15 cellular contexts compared by ENCODE assay signal in the genomic region with DNA sequence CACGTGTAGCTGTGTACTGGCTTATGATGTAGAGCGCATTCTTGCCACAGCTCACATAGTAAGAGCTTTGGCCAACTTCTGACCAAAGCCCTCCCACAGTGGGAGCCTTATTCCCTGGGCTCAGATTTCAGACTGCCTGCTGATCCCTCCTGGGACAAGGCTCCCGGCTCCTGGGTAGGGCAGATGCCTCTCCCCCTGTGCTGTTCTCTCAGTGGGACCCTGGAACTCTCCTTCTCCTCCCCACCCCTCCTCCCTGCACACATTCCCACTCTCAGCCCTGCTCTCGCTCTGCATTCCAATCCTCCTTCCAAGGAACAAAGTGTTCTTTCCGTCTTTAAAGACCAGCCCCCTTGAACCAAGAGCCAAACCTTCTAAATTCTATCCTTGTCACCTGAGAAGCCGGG. TPM values are rescaled to one million over a fixed set of nuclear protein-coding genes. Genes with fewer than 3 reads are reported as not detected.
DNase-seq lines count a peak whose midpoint lies in the region; ATAC-seq and TF ChIP-seq lines count a peak whose summit lies in the region.
"Had no signal": no experiment of that assay in that cellular context is flagged by ENCODE, and none has a peak within 500 bp of the region (broad histone marks: within the 10 kb centered on the region; RNA-seq: fewer than 3 reads in every experiment).

No MANE protein-coding gene starts in this region.

- H3K27ac ChIP-seq in tibial artery: peak overlapping the region; percentile 48 to 57

- H3K9me3 ChIP-seq in tibial artery: no peaks in the 10 kb centered on the region

- no peak overlapping the region for H3K4me3 ChIP-seq in tibial artery

- intact Hi-C loops in tibial artery (cut with DNase I; ENCODE audit: low total_unique reads): no loop called here

- no peaks in the 10 kb centered on the region for H3K9me3 Mint-ChIP-seq in activated T-helper 17 cell treated with anti-CD3 and anti-CD28 coated beads, Interleukin-2, amount 50 U/mL, for 72 hours

- H3K27ac Mint-ChIP-seq in activated T-helper 17 cell treated with anti-CD3 and anti-CD28 coated beads, Interleukin-2, amount 50 U/mL, for 72 hours: peak overlapping the region; percentile 81

- DNase-seq in activated T-cell treated with anti-CD3 and anti-CD28 coated beads, Interleukin-2, amount 50 U/mL, for 1 hour: peak; percentile 19
- no peak for DNase-seq in activated T-cell treated with anti-CD3 and anti-CD28 coated beads, Interleukin-2, amount 50 U/mL, for 48 hours
- DNase-seq in left kidney (ENCODE audit: low read depth, low spot score): peak; percentile 44
- DNase-seq in tibial artery: no peak
- no peak for DNase-seq in Ammon's horn (ENCODE audit: low spot score)
- DNase-seq in stimulated activated CD4-positive, alpha-beta T cell treated with anti-CD3 and anti-CD28 coated beads, Interleukin-4, amount 100 ng/mL, for 1 hour: no peak
- no peak for DNase-seq in NCI-H345 treated with DMSO at 0.1 percent for 48 hours (lab: John Stamatoyannopoulos, UW; ENCODE audit: unreplicated experiment)
- DNase-seq: anterior cingulate cortex; NCI-H446 treated with DMSO at 0.1 percent for 48 hours; stimulated activated CD4-positive, alpha-beta T cell treated with anti-CD3 and anti-CD28 coated beads, Interleukin-4, amount 100 ng/mL, for 24 hours had no signal

- TF ChIP-seq CTCF in tibial artery (IDR thresholded peaks at IDR 0.05): no peak

- H3K27me3 ChIP-seq in tibial artery: peaks cover 0 to 1% of the 10 kb centered on the region in 2 donors

- H3K36me3 ChIP-seq in tibial artery: no peaks in the 10 kb centered on the region

- ATAC-seq in activated T-helper 17 cell treated with anti-CD3 and anti-CD28 coated beads, Interleukin-2, amount 50 U/mL, for 72 hours (replicated peaks): no peak
- ATAC-seq: esophagus mucosa, HCT116 had no signal

- H3K4me1 ChIP-seq in tibial artery: peaks cover 0 to 21% (median 15%) of the 10 kb centered on the region in 4 donors

- peaks cover 83% of the 10 kb centered on the region for H3K4me1 Mint-ChIP-seq in activated T-helper 17 cell treated with anti-CD3 and anti-CD28 coated beads, Interleukin-2, amount 50 U/mL, for 72 hours

- peak overlapping the region; percentile 96 for H3K4me3 Mint-ChIP-seq in activated T-helper 17 cell treated with anti-CD3 and anti-CD28 coated beads, Interleukin-2, amount 50 U/mL, for 72 hours

- peaks cover 91% of the 10 kb centered on the region for H3K36me3 Mint-ChIP-seq in activated T-helper 17 cell treated with anti-CD3 and anti-CD28 coated beads, Interleukin-2, amount 50 U/mL, for 72 hours (ENCODE audit: low read depth)

- H3K27me3 Mint-ChIP-seq in activated T-helper 17 cell treated with anti-CD3 and anti-CD28 coated beads, Interleukin-2, amount 50 U/mL, for 72 hours: no peaks in the 10 kb centered on the region

RNA-seq across cellular contexts. Expression of gene LCP2, which starts 17.5 kb away (rescaled TPM):
- 100 to 1,000 TPM; 202 to 204 TPM for total RNA-seq in activated T-helper 17 cell treated with anti-CD3 and anti-CD28 coated beads, Interleukin-2, amount 50 U/mL, for 72 hours
- total RNA-seq: osteocyte had no signal

RNA-seq across cellular contexts. Expression of gene C5orf58, which starts 47.3 kb away (rescaled TPM):
- not detected for total RNA-seq in activated T-helper 17 cell treated with anti-CD3 and anti-CD28 coated beads, Interleukin-2, amount 50 U/mL, for 72 hours
- total RNA-seq: esophagus mucosa, osteocyte, urinary bladder had no signal

Comparison
In these comparisons a context has a peak if more than half of its experiments do, and no peak if none do; other contexts are left out.
1. DNase-seq: peak in activated T-cell treated with anti-CD3 and anti-CD28 coated beads, Interleukin-2, amount 50 U/mL, for 1 hour (single experiment) and left kidney (single experiment); none in activated T-cell treated with anti-CD3 and anti-CD28 coated beads, Interleukin-2, amount 50 U/mL, for 48 hours (0 of 2), tibial artery (0 of 2), Ammon's horn (single experiment), stimulated activated CD4-positive, alpha-beta T cell treated with anti-CD3 and anti-CD28 coated beads, Interleukin-4, amount 100 ng/mL, for 1 hour (single experiment) and NCI-H345 treated with DMSO at 0.1 percent for 48 hours (single experiment).